Comparison of ENCODE assay signal across 16 cellular contexts in the genomic region with DNA sequence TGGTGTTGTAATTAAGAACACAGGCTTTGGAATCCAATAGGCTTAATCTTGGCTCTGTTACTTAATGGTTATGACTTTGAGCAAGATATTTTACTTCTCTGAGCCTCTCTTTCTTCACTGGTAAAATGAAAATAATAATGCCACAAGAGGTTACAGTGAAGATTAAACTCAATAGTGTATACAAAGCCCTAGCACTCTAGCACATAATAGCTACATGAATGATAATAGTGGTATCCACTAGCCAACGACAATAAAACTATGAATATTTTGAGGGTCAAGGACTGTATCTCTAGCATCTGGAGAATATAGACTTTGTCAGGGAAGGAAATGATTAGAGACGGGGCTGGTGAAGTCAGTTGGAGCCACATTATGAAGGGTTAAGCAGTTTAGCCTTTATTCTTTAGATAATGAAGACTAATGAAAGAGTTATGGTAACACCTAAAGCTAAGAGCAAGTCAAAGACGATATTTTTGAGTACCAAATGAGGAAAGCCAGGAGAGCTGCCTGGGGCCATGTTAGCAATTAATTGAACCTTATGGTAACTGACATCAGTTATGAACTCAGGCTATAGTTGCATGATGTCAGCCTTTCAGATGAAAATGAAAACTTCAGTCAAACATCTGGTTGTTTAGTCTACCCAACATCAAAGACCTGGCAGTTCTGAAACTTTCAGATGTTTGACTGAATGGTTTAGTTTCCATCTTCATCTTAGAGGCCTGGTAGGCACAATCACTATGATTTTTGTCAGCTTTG. TPM values are rescaled to one million over a fixed set of nuclear protein-coding genes. Genes with fewer than 3 reads are reported as not detected.
DNase-seq lines count a peak whose midpoint lies in the region; ATAC-seq and TF ChIP-seq lines count a peak whose summit lies in the region.
"Had no signal": no experiment of that assay in that cellular context is flagged by ENCODE, and none has a peak within 500 bp of the region (broad histone marks: within the 10 kb centered on the region; RNA-seq: fewer than 3 reads in every experiment).

No MANE protein-coding gene starts in this region.

- H3K4me3 ChIP-seq in heart left ventricle = no peak overlapping the region
- H3K4me3 ChIP-seq in smooth muscle cell = no peak overlapping the region
- H3K4me3 ChIP-seq: SJSA1, spleen had no signal

- TF ChIP-seq POLR2A in heart left ventricle (IDR thresholded peaks at IDR 0.05) = no peak

- H3K9me3 ChIP-seq in heart left ventricle (no peaks in the 10 kb centered on the region), smooth muscle cell (replicated peaks; ENCODE audit: low read depth) (no peaks in the 10 kb centered on the region)
- H3K9me3 ChIP-seq: SJSA1, spleen had no signal

- 72 to 88% (median 79%) methylated on average over 3 of the region's 3 CpGs for WGBS in heart left ventricle, 4 donors
- WGBS in smooth muscle cell (ENCODE audit: low lambda C conversion rate) = 82% methylated on average over 3 of the region's 3 CpGs

- H3K9ac ChIP-seq in smooth muscle cell (ENCODE audit: low read depth) = no peak overlapping the region

- intact Hi-C loops in heart left ventricle (cut with DNase I) = no loop called here

- H3K27me3 ChIP-seq in heart left ventricle (no peaks in the 10 kb centered on the region), smooth muscle cell (ENCODE audit: low read depth) (no peaks in the 10 kb centered on the region)
- H3K27me3 ChIP-seq: SJSA1, spleen had no signal

- no peak overlapping the region for H3K27ac ChIP-seq in heart left ventricle
- no peak overlapping the region for H3K27ac ChIP-seq in smooth muscle cell (ENCODE audit: low read depth)
- H3K27ac ChIP-seq: epithelial cell of prostate, SJSA1 had no signal

- no peak for TF ChIP-seq CTCF in GM10266 (IDR thresholded peaks at IDR 0.05; ENCODE audit: control insufficient read depth, insufficient read depth, low read depth, missing control alignments)
- TF ChIP-seq CTCF in heart left ventricle (IDR thresholded peaks at IDR 0.05) = no peak
- TF ChIP-seq CTCF in smooth muscle cell (IDR thresholded peaks at IDR 0.05; ENCODE audit: borderline replicate concordance, insufficient read depth, poor library complexity, severe bottlenecking) = no peak

- no peak overlapping the region for H3K4me2 ChIP-seq in smooth muscle cell

- H3K4me1 ChIP-seq in heart left ventricle = no peaks in the 10 kb centered on the region
- H3K4me1 ChIP-seq in smooth muscle cell (ENCODE audit: low read depth) = no peaks in the 10 kb centered on the region
- H3K4me1 ChIP-seq: SJSA1, spleen had no signal

- ATAC-seq in GM18873 (IDR thresholded peaks at IDR 0.05; ENCODE audit: low FRiP score, unreplicated experiment) (peak; percentile 74), GM21786 (IDR thresholded peaks at IDR 0.05; ENCODE audit: unreplicated experiment) (peak; percentile 91), HG03439 (IDR thresholded peaks at IDR 0.05; ENCODE audit: unreplicated experiment) (peak; percentile 77), heart left ventricle (no peak)

- H3F3A ChIP-seq in smooth muscle cell (ENCODE audit: low read depth) = no peaks in the 10 kb centered on the region

- H3K36me3 ChIP-seq in heart left ventricle (no peaks in the 10 kb centered on the region), smooth muscle cell (ENCODE audit: low read depth) (no peaks in the 10 kb centered on the region)
- H3K36me3 ChIP-seq: SJSA1, spleen had no signal

- H2AFZ ChIP-seq in smooth muscle cell (ENCODE audit: low read depth) = no peak overlapping the region

- H3K79me2 ChIP-seq in smooth muscle cell (ENCODE audit: low read depth) = no peaks in the 10 kb centered on the region

- no peaks in the 10 kb centered on the region for H4K20me1 ChIP-seq in smooth muscle cell (ENCODE audit: low read depth)

- peak; percentile 42 for DNase-seq in GM10266 (ENCODE audit: extremely low spot score)
- no peak for DNase-seq in SK-N-DZ (ENCODE audit: low spot score)
- DNase-seq in heart left ventricle = no peak
- no peak for DNase-seq in smooth muscle cell (lab: John Stamatoyannopoulos, UW; ENCODE audit: unreplicated experiment)
- DNase-seq in NCI-H524 treated with DMSO at 0.1 percent for 48 hours (lab: John Stamatoyannopoulos, UW) = no peak
- DNase-seq: activated CD4-positive, CD25-positive, alpha-beta regulatory T cell; activated effector memory CD4-positive, alpha-beta T cell treated with Interleukin-2 at 50 U/mL for 16 hours; mesenchymal stem cell; NCI-H1048; NCI-H526; spleen had no signal

RNA-seq across cellular contexts. Expression of a gene that starts 32.8 kb away (rescaled TPM):
- polyA plus RNA-seq in SK-N-DZ (2014; cell fraction: cytosol; rRNA removed) = 23.8 and 27.2 TPM in 2 replicates
- polyA plus RNA-seq in SK-N-DZ (2014; cell fraction: nucleus; rRNA removed) = 17.2 and 28.5 TPM in 2 replicates
- total RNA-seq in heart left ventricle = 100 to 1,000 TPM in 7 of 9 donors, 10 to 100 TPM in 2; 77.3 to 139 (median 107) TPM
- 100 to 1,000 TPM in 1 of 2 donors, 10 to 100 TPM in 1; 42.4 to 143 TPM for polyA plus RNA-seq in heart left ventricle
- 123 and 133 TPM in 2 replicates for total RNA-seq in smooth muscle cell
- 59.1 and 68.7 TPM in 2 replicates for polyA plus RNA-seq in smooth muscle cell

Comparison
In these comparisons a context has a peak if more than half of its experiments do, and no peak if none do; other contexts are left out.
1. ATAC-seq: peak in GM18873 (single experiment), GM21786 (single experiment) and HG03439 (single experiment); none in heart left ventricle (0 of 4).